Comparison of ENCODE assay signal across 8 cellular contexts in genomic region chr9:127915801-127916664, GRCh38. TPM values are rescaled to one million over a fixed set of nuclear protein-coding genes. Genes with fewer than 3 reads are reported as not detected.
DNase-seq lines count a peak whose midpoint lies in the region; TF ChIP-seq lines count a peak whose summit lies in the region.

No MANE protein-coding gene starts in this region.

- H3K27ac ChIP-seq in SK-N-MC (no peak overlapping the region), esophagus muscularis mucosa (replicated peaks in 1 of 4) (peak overlapping the region; percentile 69 to 86 (median 78)), parathyroid adenoma (peak overlapping the region; percentile 32)

- H3K4me3 ChIP-seq in SK-N-MC: peak overlapping the region; percentile 73
- peak overlapping the region; percentile 67 to 89 (median 73) for H3K4me3 ChIP-seq in esophagus muscularis mucosa
- peak overlapping the region; percentile 66 for H3K4me3 ChIP-seq in parathyroid adenoma (ENCODE audit: low read depth, low read length)

- TF ChIP-seq CTCF in esophagus muscularis mucosa (IDR thresholded peaks at IDR 0.05): no peak
- no peak for TF ChIP-seq CTCF in parathyroid adenoma (IDR thresholded peaks at IDR 0.05)

- H3K4me1 ChIP-seq in esophagus muscularis mucosa: peaks cover 46 to 65% (median 55%) of the 10 kb centered on the region in 4 donors
- peaks cover 8% of the 10 kb centered on the region for H3K4me1 ChIP-seq in parathyroid adenoma

- peak overlapping the region; percentile 87 for H2AFZ ChIP-seq in parathyroid adenoma

- TF ChIP-seq POLR2A in esophagus muscularis mucosa (IDR thresholded peaks at IDR 0.05; ENCODE audit: low read depth): no peak

- WGBS in esophagus muscularis mucosa: 29% methylated on average over 14 of the region's 23 CpGs

- intact Hi-C loops in esophagus muscularis mucosa (cut with DNase I): no loop called here

- no peaks in the 10 kb centered on the region for H3K79me2 ChIP-seq in parathyroid adenoma

- H3K36me3 ChIP-seq in SK-N-MC (ENCODE audit: insufficient read depth, low read length) (no peaks in the 10 kb centered on the region), esophagus muscularis mucosa (peaks cover 8 to 36% (median 32%) of the 10 kb centered on the region in 4 donors), parathyroid adenoma (ENCODE audit: control insufficient read depth, insufficient read depth, low read length) (no peaks in the 10 kb centered on the region)

- DNase-seq in activated naive CD4-positive, alpha-beta T cell treated with Interleukin-2 at 50 U/mL for 16 hours: peak; percentile 7
- DNase-seq in activated naive CD4-positive, alpha-beta T cell treated with anti-CD3 and anti-CD28 coated beads, Interleukin-2, amount 50 U/mL, for 16 hours: no peak
- no peak for DNase-seq in SK-N-MC (ENCODE audit: low read depth, low spot score)
- no peak for DNase-seq in esophagus muscularis mucosa (ENCODE audit: extremely low spot score)
- no peak for DNase-seq in iPS-NIHi7 (ENCODE audit: extremely low spot score)
- no peak for DNase-seq in NOMO-1 treated with DMSO at 0.1 percent for 48 hours (lab: John Stamatoyannopoulos, UW; ENCODE audit: unreplicated experiment)
- no peak for DNase-seq in NCI-H187 (lab: John Stamatoyannopoulos, UW)

- peak overlapping the region; percentile 95 for H3K4me2 ChIP-seq in parathyroid adenoma (ENCODE audit: low read length)

- H3K27me3 ChIP-seq in esophagus muscularis mucosa (no peaks in the 10 kb centered on the region), parathyroid adenoma (ENCODE audit: control insufficient read depth, insufficient read depth, low read length) (no peaks in the 10 kb centered on the region)

- H3K9ac ChIP-seq in SK-N-MC (ENCODE audit: insufficient read length) (no peak overlapping the region), parathyroid adenoma (no peak overlapping the region)

- TF ChIP-seq EP300 in esophagus muscularis mucosa (IDR thresholded peaks at IDR 0.05): peak; percentile 5

- H3K9me3 ChIP-seq in SK-N-MC (ENCODE audit: low read depth, low read length): no peaks in the 10 kb centered on the region
- H3K9me3 ChIP-seq in esophagus muscularis mucosa: no peaks in the 10 kb centered on the region
- no peaks in the 10 kb centered on the region for H3K9me3 ChIP-seq in parathyroid adenoma (ENCODE audit: control insufficient read depth, low read length)

RNA-seq across cellular contexts. Expression of gene ST6GALNAC4, which starts 0.8 kb away (rescaled TPM):
- total RNA-seq in esophagus muscularis mucosa: 10 to 100 TPM; 20.3 to 44.8 (median 35.9) TPM

RNA-seq across cellular contexts. Expression of gene PIP5KL1, which starts 14.5 kb away (rescaled TPM):
- total RNA-seq in esophagus muscularis mucosa: 1 to 10 TPM; 1.3 to 2.8 (median 2.2) TPM

RNA-seq across cellular contexts. Expression of gene ST6GALNAC6, which starts 16.6 kb away (rescaled TPM):
- 100 to 1,000 TPM in 3 of 4 donors, 10 to 100 TPM in 1; 95.9 to 169 (median 125) TPM for total RNA-seq in esophagus muscularis mucosa

RNA-seq across cellular contexts. Expression of gene DPM2, which starts 21.6 kb away (rescaled TPM):
- 10 to 100 TPM in 1 of 4 donors, 1 to 10 TPM in 3; 6.6 to 13.3 (median 8.5) TPM for total RNA-seq in esophagus muscularis mucosa

RNA-seq across cellular contexts. Expression of gene AK1, which starts 38.6 kb away (rescaled TPM):
- 10 to 100 TPM; 37.4 to 75.0 (median 56.0) TPM for total RNA-seq in esophagus muscularis mucosa
